In the genomic region with DNA sequence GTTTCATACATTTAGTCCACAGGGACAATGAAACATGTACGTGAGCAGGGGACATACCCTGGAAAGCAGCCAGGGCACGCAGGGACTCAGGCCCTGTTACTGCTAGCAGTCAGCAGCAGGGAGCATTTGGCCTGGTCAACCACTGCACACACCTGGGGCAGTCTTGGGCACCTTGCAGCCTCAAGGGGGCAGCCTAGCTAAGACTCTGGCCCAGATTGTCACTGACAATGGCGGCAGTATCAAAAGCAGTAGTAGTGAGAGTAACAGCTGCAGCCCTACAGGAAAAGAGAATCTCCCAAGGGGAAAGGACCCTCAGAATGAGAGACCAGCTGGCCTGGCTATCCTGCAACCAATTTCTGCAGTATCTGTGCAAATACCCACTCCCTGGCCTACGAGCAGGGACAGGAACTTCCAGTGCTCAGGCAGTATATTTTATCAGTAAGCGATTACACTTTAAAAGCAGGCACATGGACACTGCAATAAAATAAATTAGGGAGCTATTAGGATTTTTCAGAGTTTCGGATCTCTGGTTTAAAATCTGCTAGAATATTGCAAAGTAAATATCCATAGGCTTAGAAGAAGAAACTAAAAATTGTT, we compare ENCODE assay signal across 8 cellular contexts.
DNase-seq lines count a peak whose midpoint lies in the region; FAIRE-seq and TF ChIP-seq lines count a peak whose summit lies in the region.

No MANE protein-coding gene starts in this region.

- no peak for TF ChIP-seq POLR2A in H54 (IDR thresholded peaks at IDR 0.05; ENCODE audit: low read depth, low read length)

- peak; percentile 47 for DNase-seq in H54 (ENCODE audit: insufficient read length, low spot score)
- peak; percentile 75 for DNase-seq in LHCN-M2 (ENCODE audit: low read depth)
- DNase-seq in SW480 (ENCODE audit: low spot score) = peak; percentile 69
- peak in 42 of 56 donors; percentile 1 to 63 (median 10) for DNase-seq in amygdala (lab: John Stamatoyannopoulos, UW)
- peak; percentile 74 for DNase-seq in iPS DF 19.7 (ENCODE audit: low read depth, low spot score)
- DNase-seq in stimulated activated CD4-positive, alpha-beta T cell treated with anti-CD3 and anti-CD28 coated beads, Interleukin-15, amount 100 ng/mL, for 1 hour (ENCODE audit: low read depth in 1 of 2, low spot score in 1 of 2) = peak; percentile 4 to 37
- DNase-seq in NCI-H2227 (lab: John Stamatoyannopoulos, UW; ENCODE audit: unreplicated experiment) = no peak

- FAIRE-seq in H54 (lab: Jason Lieb, UNC) = peak; percentile 83

- peak; percentile 89 for TF ChIP-seq CTCF in GM12873 (IDR thresholded peaks at IDR 0.05; ENCODE audit: insufficient read depth, low read depth, low read length, missing control alignments)
